ENCODE assay signal across 1 cellular context in the genomic region with DNA sequence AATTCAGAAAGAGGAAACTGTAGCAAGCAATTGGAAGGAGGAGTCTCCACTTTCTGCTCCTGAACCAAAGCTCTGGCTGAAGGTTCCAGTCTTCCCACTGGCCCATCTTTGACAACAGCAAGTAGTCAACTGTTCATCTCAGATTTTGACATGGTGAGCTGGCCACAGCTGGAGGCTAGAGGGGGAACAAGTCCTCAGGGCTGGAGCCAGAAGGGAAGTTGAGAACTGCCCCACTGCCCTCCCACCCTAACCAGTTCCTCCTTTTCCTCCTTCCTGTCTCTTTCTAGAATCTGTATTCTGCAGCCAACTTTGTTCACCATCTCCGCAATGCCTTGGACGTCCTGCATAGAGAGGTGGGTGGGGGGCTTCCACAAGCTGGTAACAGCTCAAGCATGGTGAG.
TF ChIP-seq lines count a peak whose summit lies in the region.

No MANE protein-coding gene starts in this region.

TF ChIP-seq in HepG2, 621 proteins besides CTCF, POLR2A, EP300 and RAD21:
- TF ChIP-seq, protein P1, sequence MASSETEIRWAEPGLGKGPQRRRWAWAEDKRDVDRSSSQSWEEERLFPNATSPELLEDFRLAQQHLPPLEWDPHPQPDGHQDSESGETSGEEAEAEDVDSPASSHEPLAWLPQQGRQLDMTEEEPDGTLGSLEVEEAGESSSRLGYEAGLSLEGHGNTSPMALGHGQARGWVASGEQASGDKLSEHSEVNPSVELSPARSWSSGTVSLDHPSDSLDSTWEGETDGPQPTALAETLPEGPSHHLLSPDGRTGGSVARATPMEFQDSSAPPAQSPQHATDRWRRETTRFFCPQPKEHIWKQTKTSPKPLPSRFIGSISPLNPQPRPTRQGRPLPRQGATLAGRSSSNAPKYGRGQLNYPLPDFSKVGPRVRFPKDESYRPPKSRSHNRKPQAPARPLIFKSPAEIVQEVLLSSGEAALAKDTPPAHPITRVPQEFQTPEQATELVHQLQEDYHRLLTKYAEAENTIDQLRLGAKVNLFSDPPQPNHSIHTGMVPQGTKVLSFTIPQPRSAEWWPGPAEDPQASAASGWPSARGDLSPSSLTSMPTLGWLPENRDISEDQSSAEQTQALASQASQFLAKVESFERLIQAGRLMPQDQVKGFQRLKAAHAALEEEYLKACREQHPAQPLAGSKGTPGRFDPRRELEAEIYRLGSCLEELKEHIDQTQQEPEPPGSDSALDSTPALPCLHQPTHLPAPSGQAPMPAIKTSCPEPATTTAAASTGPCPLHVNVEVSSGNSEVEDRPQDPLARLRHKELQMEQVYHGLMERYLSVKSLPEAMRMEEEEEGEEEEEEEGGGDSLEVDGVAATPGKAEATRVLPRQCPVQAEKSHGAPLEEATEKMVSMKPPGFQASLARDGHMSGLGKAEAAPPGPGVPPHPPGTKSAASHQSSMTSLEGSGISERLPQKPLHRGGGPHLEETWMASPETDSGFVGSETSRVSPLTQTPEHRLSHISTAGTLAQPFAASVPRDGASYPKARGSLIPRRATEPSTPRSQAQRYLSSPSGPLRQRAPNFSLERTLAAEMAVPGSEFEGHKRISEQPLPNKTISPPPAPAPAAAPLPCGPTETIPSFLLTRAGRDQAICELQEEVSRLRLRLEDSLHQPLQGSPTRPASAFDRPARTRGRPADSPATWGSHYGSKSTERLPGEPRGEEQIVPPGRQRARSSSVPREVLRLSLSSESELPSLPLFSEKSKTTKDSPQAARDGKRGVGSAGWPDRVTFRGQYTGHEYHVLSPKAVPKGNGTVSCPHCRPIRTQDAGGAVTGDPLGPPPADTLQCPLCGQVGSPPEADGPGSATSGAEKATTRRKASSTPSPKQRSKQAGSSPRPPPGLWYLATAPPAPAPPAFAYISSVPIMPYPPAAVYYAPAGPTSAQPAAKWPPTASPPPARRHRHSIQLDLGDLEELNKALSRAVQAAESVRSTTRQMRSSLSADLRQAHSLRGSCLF (CRISPR knock-in tag; IDR thresholded peaks at IDR 0.05; ENCODE audit: borderline replicate concordance) = no peak
- TF ChIP-seq, protein P2, sequence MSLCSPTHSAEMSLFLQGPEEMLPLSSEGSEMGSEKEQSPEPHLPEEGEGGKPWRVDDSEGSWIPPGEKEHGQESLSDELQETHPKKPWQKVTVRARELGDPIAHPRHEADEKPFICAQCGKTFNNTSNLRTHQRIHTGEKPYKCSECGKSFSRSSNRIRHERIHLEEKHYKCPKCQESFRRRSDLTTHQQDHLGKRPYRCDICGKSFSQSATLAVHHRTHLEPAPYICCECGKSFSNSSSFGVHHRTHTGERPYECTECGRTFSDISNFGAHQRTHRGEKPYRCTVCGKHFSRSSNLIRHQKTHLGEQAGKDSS (CRISPR knock-in tag; IDR thresholded peaks at IDR 0.05; ENCODE audit: borderline replicate concordance, low read depth) = no peak
- TF ChIP-seq SP1 (IDR thresholded peaks at IDR 0.05) (no peak), SP1 (CRISPR knock-in tag; IDR thresholded peaks at IDR 0.05) (no peak), BRCA1 (CRISPR knock-in tag; IDR thresholded peaks at IDR 0.05) (no peak), ZNF460 (CRISPR knock-in tag; IDR thresholded peaks at IDR 0.05; ENCODE audit: borderline replicate concordance) (no peak), REPIN1 (CRISPR knock-in tag; IDR thresholded peaks at IDR 0.05; ENCODE audit: borderline replicate concordance, low read depth) (no peak)
